8 cellular contexts compared by ENCODE assay signal in genomic region chr7:23012797-23013714, GRCh38. TPM values are rescaled to one million over a fixed set of nuclear protein-coding genes. Genes with fewer than 3 reads are reported as not detected.
DNase-seq lines count a peak whose midpoint lies in the region; ATAC-seq and TF ChIP-seq lines count a peak whose summit lies in the region.

No MANE protein-coding gene starts in this region.

- no peaks in the 10 kb centered on the region for H3K27me3 ChIP-seq in RWPE2 (ENCODE audit: insufficient read depth, poor library complexity, severe bottlenecking)
- H3K27me3 ChIP-seq in lung (ENCODE audit: control insufficient read depth, insufficient read depth): no peaks in the 10 kb centered on the region
- no peaks in the 10 kb centered on the region for H3K27me3 ChIP-seq in thoracic aorta (replicated peaks; ENCODE audit: insufficient read depth)

- 0 to 1% methylated on average over 32 to 52 of the region's 52 CpGs for WGBS in lung, 2 donors

- H3K4me3 ChIP-seq in RWPE2 (ENCODE audit: severe bottlenecking) (peak overlapping the region; percentile 82), coronary artery (peak overlapping the region; percentile 96), lung (peak overlapping the region; percentile 73), thoracic aorta (peak overlapping the region; percentile 94)

- no peaks in the 10 kb centered on the region for H3K9me3 ChIP-seq in RWPE2 (ENCODE audit: severe bottlenecking)
- no peaks in the 10 kb centered on the region for H3K9me3 ChIP-seq in lung (ENCODE audit: control insufficient read depth in 2 of 2, insufficient read depth in 1 of 2, low read length in 1 of 2)
- H3K9me3 ChIP-seq in thoracic aorta: no peaks in the 10 kb centered on the region

- in situ Hi-C loops in Caki2 (cut with HindIII; ENCODE audit: low pct_unique_long_range_greater_than_20kb, low sequenced_read_pairs): no loop called here

- H3K4me1 ChIP-seq in RWPE2 (ENCODE audit: insufficient read depth, poor library complexity, severe bottlenecking) (peaks cover 28% of the 10 kb centered on the region), lung (ENCODE audit: control insufficient read depth in 2 of 2, insufficient read depth in 2 of 2, low read length in 2 of 2) (peaks cover 2 to 19% of the 10 kb centered on the region in 2 donors), thoracic aorta (ENCODE audit: control insufficient read depth in 1 of 2, low read depth in 2 of 2) (peaks cover 38 to 73% of the 10 kb centered on the region in 2 donors)

- peak; percentile 25 for DNase-seq in Caki2 (ENCODE audit: low read depth)
- no peak for DNase-seq in RWPE2 (ENCODE audit: low spot score)
- no peak for DNase-seq in coronary artery (ENCODE audit: low spot score)
- DNase-seq in lung (ENCODE audit: low spot score): no peak
- no peak for DNase-seq in thoracic aorta (ENCODE audit: low spot score)
- DNase-seq in NCI-H1436 treated with DMSO at 0.1 percent for 48 hours (lab: John Stamatoyannopoulos, UW): no peak

- TF ChIP-seq CTCF in RWPE2 (IDR thresholded peaks at IDR 0.05; ENCODE audit: poor library complexity, severe bottlenecking) (no peak), coronary artery (IDR thresholded peaks at IDR 0.05) (no peak), lung (IDR thresholded peaks at IDR 0.05; ENCODE audit: control extremely low read depth, extremely low read depth) (no peak), thoracic aorta (IDR thresholded peaks at IDR 0.05) (peak; percentile 15)

- H3K36me3 ChIP-seq in RWPE2 (ENCODE audit: low read depth) (no peaks in the 10 kb centered on the region), lung (ENCODE audit: control insufficient read depth in 2 of 2, insufficient read depth in 2 of 2, low read length in 2 of 2) (no peaks in the 10 kb centered on the region), thoracic aorta (no peaks in the 10 kb centered on the region)

- H3K27ac ChIP-seq in RWPE2 (ENCODE audit: poor library complexity, severe bottlenecking) (peak overlapping the region; percentile 56), coronary artery (peak overlapping the region; percentile 87 to 92), lung (ENCODE audit: low read depth in 1 of 2, low read length in 1 of 2) (peak overlapping the region; percentile 83 to 91), thoracic aorta (peak overlapping the region; percentile 81 to 84)

- peak; percentile 15 for ATAC-seq in GM19023 (IDR thresholded peaks at IDR 0.05; ENCODE audit: unreplicated experiment)
- peak; percentile 7 for ATAC-seq in HG03196 (IDR thresholded peaks at IDR 0.05; ENCODE audit: unreplicated experiment)
- ATAC-seq in RWPE2 (ENCODE audit: low read depth): peak; percentile 10; the same call in 2 of the 3 replicates
- ATAC-seq in lung (ENCODE audit: insufficient read depth, low FRiP score): peak; percentile 4
- peak; percentile 10 for ATAC-seq in thoracic aorta (ENCODE audit: insufficient number of reproducible peaks, low FRiP score, low read depth)

RNA-seq across cellular contexts. Expression of gene HYCC1, which starts 0.9 kb away (rescaled TPM):
- total RNA-seq in Caki2 (2014; rRNA removed; shearing (Covaris generic); ENCODE audit: low replicate concordance): 17.6 and 56.6 TPM in 2 replicates
- total RNA-seq in lung: 10 to 100 TPM; 54.4 to 62.5 TPM
- polyA plus RNA-seq in lung: 10 to 100 TPM in 1 of 2 donors, 1 to 10 TPM in 1; 7.3 to 16.0 TPM
- total RNA-seq in thoracic aorta: 100 to 1,000 TPM in 1 of 2 donors, 10 to 100 TPM in 1; 82.2 to 157 TPM
